In the genomic region with DNA sequence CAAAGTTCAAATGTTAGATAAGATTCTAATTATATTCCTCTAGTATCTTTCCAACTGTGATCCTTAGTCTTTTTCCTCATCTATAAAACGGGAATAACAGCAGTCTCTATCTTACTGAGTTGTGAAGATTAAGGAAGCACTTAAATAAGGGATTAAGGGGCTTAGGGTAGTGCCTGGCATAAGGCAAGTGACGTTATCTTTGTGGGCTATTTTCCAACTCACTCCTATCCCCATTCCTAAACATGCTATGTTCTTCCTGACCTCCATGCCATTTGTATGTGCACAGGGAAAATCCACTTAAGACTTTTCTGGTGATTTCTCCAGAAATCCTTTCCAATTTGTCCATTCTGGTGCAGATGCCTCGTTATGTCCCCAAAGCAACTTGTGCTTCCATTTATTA, we compare ENCODE assay signal across 1 cellular context.
TF ChIP-seq lines count a peak whose summit lies in the region.

No MANE protein-coding gene starts in this region.

TF ChIP-seq in H1, 55 proteins besides CTCF, POLR2A, EP300 and RAD21:
- TF ChIP-seq POLR2AphosphoS5 (IDR thresholded peaks at IDR 0.05; ENCODE audit: low read depth, low read length) (peak; percentile 33; the same call in 1 of the 2 replicates), POU5F1 (IDR thresholded peaks at IDR 0.05; ENCODE audit: low read depth, low read length) (no peak)
